ENCODE assay signal across 8 cellular contexts in genomic region chr20:25247100-25247665, GRCh38. TPM values are rescaled to one million over a fixed set of nuclear protein-coding genes. Genes with fewer than 3 reads are reported as not detected.
DNase-seq lines count a peak whose midpoint lies in the region; ATAC-seq lines count a peak whose summit lies in the region.

No MANE protein-coding gene starts in this region.

- peaks cover 41% of the 10 kb centered on the region for H3K4me1 Mint-ChIP-seq in activated T-helper 1 cell treated with anti-CD3 and anti-CD28 coated beads, Interleukin-12 subunit alpha, Interleukin-12 subunit beta, Interleukin-2, Interleukin-4 antibody, amounts not matched to agents 30 ng/mL and 10 ng/mL and 1 ng/mL, durations not matched to agents 14 hours and 24 hours and 36 hours (ENCODE audit: low read depth)
- H3K4me1 Mint-ChIP-seq in natural killer cell treated with Interleukin-12 subunit alpha and Interleukin-12 subunit beta and Interleukin-15 and Interleukin-18, amount 100 ng/mL, for 72 hours (ENCODE audit: low read depth in 2 of 2), result peaks cover 11 to 25% of the 10 kb centered on the region in 2 donors

- H3K4me3 Mint-ChIP-seq in activated T-helper 1 cell treated with anti-CD3 and anti-CD28 coated beads, Interleukin-12 subunit alpha, Interleukin-12 subunit beta, Interleukin-2, Interleukin-4 antibody, amounts not matched to agents 30 ng/mL and 10 ng/mL and 1 ng/mL, durations not matched to agents 14 hours and 24 hours and 36 hours, result peak overlapping the region; percentile 84
- H3K4me3 Mint-ChIP-seq in natural killer cell treated with Interleukin-12 subunit alpha and Interleukin-12 subunit beta and Interleukin-15 and Interleukin-18, amount 100 ng/mL, for 72 hours, result peak overlapping the region; percentile 80

- H3K9me3 Mint-ChIP-seq in activated T-helper 1 cell treated with anti-CD3 and anti-CD28 coated beads, Interleukin-12 subunit alpha, Interleukin-12 subunit beta, Interleukin-2, Interleukin-4 antibody, amounts not matched to agents 30 ng/mL and 10 ng/mL and 1 ng/mL, durations not matched to agents 14 hours and 24 hours and 36 hours, result peaks cover 4% of the 10 kb centered on the region
- no peaks in the 10 kb centered on the region for H3K9me3 Mint-ChIP-seq in natural killer cell treated with Interleukin-12 subunit alpha and Interleukin-12 subunit beta and Interleukin-15 and Interleukin-18, amount 100 ng/mL, for 72 hours

- peaks cover 1% of the 10 kb centered on the region for H3K36me3 Mint-ChIP-seq in activated T-helper 1 cell treated with anti-CD3 and anti-CD28 coated beads, Interleukin-12 subunit alpha, Interleukin-12 subunit beta, Interleukin-2, Interleukin-4 antibody, amounts not matched to agents 30 ng/mL and 10 ng/mL and 1 ng/mL, durations not matched to agents 14 hours and 24 hours and 36 hours (ENCODE audit: low read depth)
- H3K36me3 Mint-ChIP-seq in natural killer cell treated with Interleukin-12 subunit alpha and Interleukin-12 subunit beta and Interleukin-15 and Interleukin-18, amount 100 ng/mL, for 72 hours, result no peaks in the 10 kb centered on the region

- peaks cover 4% of the 10 kb centered on the region for H3K27me3 Mint-ChIP-seq in activated T-helper 1 cell treated with anti-CD3 and anti-CD28 coated beads, Interleukin-12 subunit alpha, Interleukin-12 subunit beta, Interleukin-2, Interleukin-4 antibody, amounts not matched to agents 30 ng/mL and 10 ng/mL and 1 ng/mL, durations not matched to agents 14 hours and 24 hours and 36 hours (ENCODE audit: insufficient read depth)
- peaks cover 3 to 11% of the 10 kb centered on the region in 2 donors for H3K27me3 Mint-ChIP-seq in natural killer cell treated with Interleukin-12 subunit alpha and Interleukin-12 subunit beta and Interleukin-15 and Interleukin-18, amount 100 ng/mL, for 72 hours

- ATAC-seq in HG02623 (IDR thresholded peaks at IDR 0.05; ENCODE audit: unreplicated experiment) (peak; percentile 5), GM18498 (IDR thresholded peaks at IDR 0.05; ENCODE audit: unreplicated experiment) (no peak)
- no peak for ATAC-seq in natural killer cell treated with Interleukin-12 subunit alpha and Interleukin-12 subunit beta and Interleukin-15 and Interleukin-18, amount 100 ng/mL, for 72 hours

- H3K27ac Mint-ChIP-seq in activated T-helper 1 cell treated with anti-CD3 and anti-CD28 coated beads, Interleukin-12 subunit alpha, Interleukin-12 subunit beta, Interleukin-2, Interleukin-4 antibody, amounts not matched to agents 30 ng/mL and 10 ng/mL and 1 ng/mL, durations not matched to agents 14 hours and 24 hours and 36 hours, result no peak overlapping the region
- peak overlapping the region in 1 of 2 donors; percentile 70 for H3K27ac Mint-ChIP-seq in natural killer cell treated with Interleukin-12 subunit alpha and Interleukin-12 subunit beta and Interleukin-15 and Interleukin-18, amount 100 ng/mL, for 72 hours

- DNase-seq in activated effector memory CD4-positive, alpha-beta T cell treated with anti-CD3 and anti-CD28 coated beads, Interleukin-2, amount 50 U/mL, for 16 hours, result peak; percentile 71
- no peak for DNase-seq in activated effector memory CD4-positive, alpha-beta T cell treated with Interleukin-2 at 50 U/mL for 16 hours
- DNase-seq in NCI-H2171 treated with DMSO at 0.1 percent for 48 hours (lab: John Stamatoyannopoulos, UW), result peak; percentile 71
- DNase-seq in activated T-helper 1 cell treated with anti-CD3 and anti-CD28 coated beads, Interleukin-12 subunit alpha, Interleukin-12 subunit beta, Interleukin-2, Interleukin-4 antibody, amounts not matched to agents 30 ng/mL and 10 ng/mL and 1 ng/mL, durations not matched to agents 14 hours and 24 hours and 36 hours (ENCODE audit: low spot score), result no peak
- peak; percentile 65 for DNase-seq in foreskin melanocyte
- DNase-seq in natural killer cell treated with Interleukin-12 subunit alpha and Interleukin-12 subunit beta and Interleukin-15 and Interleukin-18, amount 100 ng/mL, for 72 hours (ENCODE audit: low spot score), result no peak

- intact Hi-C loops in activated T-helper 1 cell treated with anti-CD3 and anti-CD28 coated beads, Interleukin-12 subunit alpha, Interleukin-12 subunit beta, Interleukin-2, Interleukin-4 antibody, amounts not matched to agents 30 ng/mL and 10 ng/mL and 1 ng/mL, durations not matched to agents 14 hours and 24 hours and 36 hours (cut with micrococcal nuclease), result loop anchor here (1.0 to 5.0 kb wide), 5 partner anchors 9 to 450 kb away; partner anchors contain the start of genes APMAP, GINS1 and ZNF337

RNA-seq across cellular contexts. Expression of gene PYGB, which starts 0.7 kb away (rescaled TPM):
- 36.8 and 38.5 TPM in 2 replicates for total RNA-seq in activated T-helper 1 cell treated with anti-CD3 and anti-CD28 coated beads, Interleukin-12 subunit alpha, Interleukin-12 subunit beta, Interleukin-2, Interleukin-4 antibody, amounts not matched to agents 30 ng/mL and 10 ng/mL and 1 ng/mL, durations not matched to agents 14 hours and 24 hours and 36 hours
- total RNA-seq in natural killer cell treated with Interleukin-12 subunit alpha and Interleukin-12 subunit beta and Interleukin-15 and Interleukin-18, amount 100 ng/mL, for 72 hours, result 10 to 100 TPM; 35.9 to 40.4 TPM

RNA-seq across cellular contexts. Expression of gene ENTPD6, which starts 51.7 kb away (rescaled TPM):
- total RNA-seq in activated T-helper 1 cell treated with anti-CD3 and anti-CD28 coated beads, Interleukin-12 subunit alpha, Interleukin-12 subunit beta, Interleukin-2, Interleukin-4 antibody, amounts not matched to agents 30 ng/mL and 10 ng/mL and 1 ng/mL, durations not matched to agents 14 hours and 24 hours and 36 hours, result 42.5 and 43.5 TPM in 2 replicates
- 10 to 100 TPM; 24.9 to 58.7 TPM for total RNA-seq in natural killer cell treated with Interleukin-12 subunit alpha and Interleukin-12 subunit beta and Interleukin-15 and Interleukin-18, amount 100 ng/mL, for 72 hours

Comparison
In these comparisons a context has a peak if more than half of its experiments do, and no peak if none do; other contexts are left out.
1. DNase-seq: peak in activated effector memory CD4-positive, alpha-beta T cell treated with anti-CD3 and anti-CD28 coated beads, Interleukin-2, amount 50 U/mL, for 16 hours (single experiment), NCI-H2171 treated with DMSO at 0.1 percent for 48 hours (single experiment) and foreskin melanocyte (single experiment); none in activated effector memory CD4-positive, alpha-beta T cell treated with Interleukin-2 at 50 U/mL for 16 hours (single experiment), activated T-helper 1 cell treated with anti-CD3 and anti-CD28 coated beads, Interleukin-12 subunit alpha, Interleukin-12 subunit beta, Interleukin-2, Interleukin-4 antibody, amounts not matched to agents 30 ng/mL and 10 ng/mL and 1 ng/mL, durations not matched to agents 14 hours and 24 hours and 36 hours (single experiment) and natural killer cell treated with Interleukin-12 subunit alpha and Interleukin-12 subunit beta and Interleukin-15 and Interleukin-18, amount 100 ng/mL, for 72 hours (single experiment).